18 cellular contexts compared by ENCODE assay signal in genomic region chr6:138206862-138207261, GRCh38. TPM values are rescaled to one million over a fixed set of nuclear protein-coding genes. Genes with fewer than 3 reads are reported as not detected.
DNase-seq lines count a peak whose midpoint lies in the region; TF ChIP-seq lines count a peak whose summit lies in the region.
"Had no signal": no experiment of that assay in that cellular context is flagged by ENCODE, and none has a peak within 500 bp of the region (broad histone marks: within the 10 kb centered on the region; RNA-seq: fewer than 3 reads in every experiment).

No MANE protein-coding gene starts in this region.

- intact Hi-C loops in left ventricle myocardium inferior (cut with micrococcal nuclease) (no loop called here), uterus (cut with DNase I; ENCODE audit: low total_unique reads) (no loop called here)

- H3K36me3 ChIP-seq in left ventricle myocardium inferior (no peaks in the 10 kb centered on the region), uterus (no peaks in the 10 kb centered on the region)

- TF ChIP-seq CTCF in 22Rv1 (IDR thresholded peaks at IDR 0.05) (no peak), brain (conservative IDR thresholded peaks at IDR 0.05) (no peak), left ventricle myocardium inferior (IDR thresholded peaks at IDR 0.05; ENCODE audit: borderline replicate concordance) (no peak), uterus (IDR thresholded peaks at IDR 0.05) (no peak), GM10266 (IDR thresholded peaks at IDR 0.05; ENCODE audit: control insufficient read depth, insufficient read depth, low read depth, missing control alignments) (no peak), mesothelial cell of epicardium (IDR thresholded peaks at IDR 0.05; ENCODE audit: unreplicated experiment) (no peak)

- H3K4me1 ChIP-seq in left ventricle myocardium inferior (peaks cover 19% of the 10 kb centered on the region), uterus (no peaks in the 10 kb centered on the region)
- H3K4me1 ChIP-seq: A549, Caco-2 had no signal

- H3K4me3 ChIP-seq in left ventricle myocardium inferior: no peak overlapping the region
- H3K4me3 ChIP-seq in uterus: no peak overlapping the region
- H3K4me3 ChIP-seq: A549, GM12878, GM23338 had no signal

- H3K27me3 ChIP-seq in left ventricle myocardium inferior (ENCODE audit: low read depth) (no peaks in the 10 kb centered on the region), uterus (no peaks in the 10 kb centered on the region)

- H3K36me3 Mint-ChIP-seq in brain (peaks cover 44% of the 10 kb centered on the region), mesothelial cell of epicardium (peaks cover 7% of the 10 kb centered on the region)
- H3K36me3 Mint-ChIP-seq: CD14-positive monocyte; CD8-positive, alpha-beta T cell had no signal

- H3K4me3 Mint-ChIP-seq in brain (peak overlapping the region in 2 of 5 experiments; percentile 25 to 52), mesothelial cell of epicardium (no peak overlapping the region)
- H3K4me3 Mint-ChIP-seq: CD14-positive monocyte; CD8-positive, alpha-beta T cell; GM23338 had no signal

- H3K27me3 Mint-ChIP-seq in brain: no peaks in the 10 kb centered on the region
- no peaks in the 10 kb centered on the region for H3K27me3 Mint-ChIP-seq in mesothelial cell of epicardium (ENCODE audit: low read depth)

- peak; percentile 96 for DNase-seq in G401 (ENCODE audit: low spot score)
- DNase-seq in left ventricle myocardium inferior: no peak
- DNase-seq in uterus: no peak
- DNase-seq in GM10266 (ENCODE audit: extremely low spot score): no peak
- DNase-seq in mesothelial cell of epicardium (ENCODE audit: low spot score in 2 of 2, unreplicated experiment in 2 of 2): no peak
- DNase-seq: Caco-2; CD8-positive, alpha-beta T cell; DND-41; H7 had no signal

- H3K9me3 ChIP-seq in left ventricle myocardium inferior (replicated peaks) (no peaks in the 10 kb centered on the region), uterus (no peaks in the 10 kb centered on the region)
- H3K9me3 ChIP-seq: A549, Caco-2 had no signal

- peaks cover 59% of the 10 kb centered on the region for H3K4me1 Mint-ChIP-seq in brain
- no peaks in the 10 kb centered on the region for H3K4me1 Mint-ChIP-seq in mesothelial cell of epicardium
- H3K4me1 Mint-ChIP-seq: CD14-positive monocyte had no signal

- H3K27ac Mint-ChIP-seq in brain (peak overlapping the region in 4 of 5 experiments; percentile 16 to 96 (median 52)), mesothelial cell of epicardium (no peak overlapping the region)
- H3K27ac Mint-ChIP-seq: CD14-positive monocyte; CD8-positive, alpha-beta T cell; GM23338 had no signal

- H3K9me3 Mint-ChIP-seq in brain (peaks cover 0 to 3% (median 0%) of the 10 kb centered on the region in 5 experiments), mesothelial cell of epicardium (peaks cover 4% of the 10 kb centered on the region)
- H3K9me3 Mint-ChIP-seq: CD8-positive, alpha-beta T cell; GM23338 had no signal

- in situ Hi-C loops in G401 (cut with HindIII; ENCODE audit: low sequenced_read_pairs): no loop called here

- H3K27ac ChIP-seq in 22Rv1: 0 out of 2 replicates have a peak overlapping the region, but pooled peaks have one; percentile 2
- H3K27ac ChIP-seq in left ventricle myocardium inferior (replicated peaks): peak overlapping the region; percentile 59
- H3K27ac ChIP-seq in uterus: no peak overlapping the region
- H3K27ac ChIP-seq: A549, HL-60 had no signal

- no peak for TF ChIP-seq POLR2A in uterus (IDR thresholded peaks at IDR 0.05)

RNA-seq across cellular contexts. Expression of gene PBOV1, which starts 11.4 kb away (rescaled TPM):
- not detected in 2 replicates for total RNA-seq in G401 (2014; rRNA removed; shearing (Covaris generic))
- not detected for polyA plus RNA-seq in brain (ENCODE audit: insufficient read depth, low read depth, low replicate concordance)
- not detected for total RNA-seq in left ventricle myocardium inferior
- not detected for total RNA-seq in uterus
- total RNA-seq in mesothelial cell of epicardium: not detected in 3 replicates
- total RNA-seq: Caco-2; CD8-positive, alpha-beta T cell; GM12878; GM23338; H7 had no signal
- polyA plus RNA-seq: A549, AG04450, BJ, CD14-positive monocyte, GM12878, GM23338 had no signal

RNA-seq across cellular contexts. Expression of gene ARFGEF3, which starts 45.1 kb away (rescaled TPM):
- total RNA-seq in G401 (2014; rRNA removed; shearing (Covaris generic)): not detected in 2 replicates
- 17.7 TPM for polyA plus RNA-seq in brain (ENCODE audit: insufficient read depth, low read depth, low replicate concordance)
- 2.0 TPM for total RNA-seq in left ventricle myocardium inferior
- total RNA-seq in uterus: 1 to 10 TPM in 3 of 4 donors, under 1 TPM in 1; 0.88 to 5.8 (median 2.4) TPM
- total RNA-seq in mesothelial cell of epicardium: 6.1 to 6.3 TPM (median 6.1 TPM) in 3 replicates
- total RNA-seq: CD8-positive, alpha-beta T cell had no signal
- polyA plus RNA-seq: CD14-positive monocyte had no signal

Comparison
In these comparisons a context has a peak if more than half of its experiments do, and no peak if none do; other contexts are left out.
1. H3K27ac ChIP-seq: peak in 22Rv1 (single experiment) and left ventricle myocardium inferior (single experiment); none in uterus (0 of 2).